In the genomic region with DNA sequence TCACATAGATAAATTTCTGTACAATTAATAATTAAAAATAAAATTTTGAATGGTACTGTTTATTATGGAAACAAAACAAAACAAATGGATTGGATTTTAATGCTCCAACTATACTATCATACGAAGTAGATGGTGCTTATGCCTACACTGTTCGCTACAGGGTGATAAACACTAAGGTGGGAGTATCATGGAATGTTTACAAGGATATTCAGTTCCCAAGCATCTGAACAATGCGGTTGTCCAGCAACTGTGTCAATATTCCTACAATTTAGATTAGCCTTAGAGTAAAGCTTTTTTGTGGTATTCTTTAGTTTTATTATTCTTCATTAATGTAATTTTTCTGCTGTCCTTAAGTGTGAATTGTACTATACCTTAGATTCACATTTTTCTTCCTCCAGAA, we compare ENCODE assay signal across 18 cellular contexts.
"Had no signal": no experiment of that assay in that cellular context is flagged by ENCODE, and none has a peak within 500 bp of the region (broad histone marks: within the 10 kb centered on the region; RNA-seq: fewer than 3 reads in every experiment).

No MANE protein-coding gene starts in this region.

- H3K4me1 ChIP-seq: tibial nerve, uterus had no signal

- H3K27ac ChIP-seq: adrenal gland, tibial nerve, uterus had no signal

- H3K36me3 ChIP-seq: adrenal gland had no signal

- H3K9me3 ChIP-seq: adrenal gland, tibial nerve, uterus had no signal

- H3K4me3 ChIP-seq: adrenal gland, lung, tibial nerve, uterus had no signal

- ATAC-seq: activated CD8-positive, alpha-beta T cell treated with anti-CD3 and anti-CD28 coated beads for 36 hours; activated T-cell treated with anti-CD3 and anti-CD28 coated beads, Interleukin-2, amount 50 U/mL, for 4 hours had no signal

- DNase-seq: activated CD4-positive, alpha-beta T cell treated with anti-CD3 and anti-CD28 coated beads for 48 hours; activated CD8-positive, alpha-beta T cell treated with anti-CD3 and anti-CD28 coated beads for 36 hours; activated effector memory CD4-positive, alpha-beta T cell treated with Interleukin-2 at 50 U/mL for 16 hours; activated T-cell treated with anti-CD3 and anti-CD28 coated beads, Interleukin-2, amount 50 U/mL, for 4 hours; adrenal gland; effector memory CD4-positive, alpha-beta T cell; foreskin melanocyte; midbrain; naive B cell; retina; small intestine; stimulated activated CD4-positive, alpha-beta T cell treated with anti-CD3 and anti-CD28 coated beads, Interleukin-4, amount 100 ng/mL, for 4 hours; stimulated activated CD8-positive, alpha-beta memory T cell treated with anti-CD3 and anti-CD28 coated beads, Interleukin-4, amount 100 ng/mL, for 48 hours; stimulated activated naive CD4-positive, alpha-beta T cell treated with Interleukin-2 at 50 U/mL for 16 hours; substantia nigra; uterus had no signal

- H3K27me3 ChIP-seq: adrenal gland, tibial nerve, uterus had no signal
